In the genomic region with DNA sequence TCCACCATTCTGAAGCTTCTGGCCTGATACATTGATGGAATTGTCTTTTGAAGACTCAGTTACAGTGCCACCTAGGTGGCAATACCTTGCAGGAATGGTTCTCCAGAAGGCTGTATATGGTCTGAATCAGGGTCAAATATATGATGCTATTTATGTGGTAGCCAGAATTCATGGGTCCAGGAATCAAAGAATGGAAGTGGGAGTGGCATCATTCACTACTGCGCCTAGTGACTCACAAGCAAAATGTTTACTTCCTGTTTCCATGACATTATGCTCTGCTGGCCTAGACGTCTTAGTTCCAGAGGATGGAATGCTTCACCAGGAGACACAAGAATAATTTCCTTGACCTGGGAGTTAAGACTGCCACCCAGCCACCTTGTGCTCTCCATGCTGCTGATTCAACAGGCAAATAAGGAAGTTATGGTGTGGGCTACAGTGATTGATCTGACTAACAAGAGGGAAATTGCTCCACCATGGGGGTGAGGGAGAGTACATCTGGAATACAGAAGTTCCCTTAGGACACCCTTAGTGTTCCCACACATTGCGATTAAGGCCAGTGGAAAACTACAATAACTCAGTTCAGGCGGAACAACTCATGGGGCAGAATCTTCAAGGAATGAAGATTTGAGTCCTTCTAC, we compare ENCODE assay signal across 10 cellular contexts.
DNase-seq lines count a peak whose midpoint lies in the region; ATAC-seq and TF ChIP-seq lines count a peak whose summit lies in the region.
"Had no signal": no experiment of that assay in that cellular context is flagged by ENCODE, and none has a peak within 500 bp of the region (broad histone marks: within the 10 kb centered on the region; RNA-seq: fewer than 3 reads in every experiment).

No MANE protein-coding gene starts in this region.

- no peaks in the 10 kb centered on the region for H3K4me1 ChIP-seq in GM23338 (ENCODE audit: insufficient read depth)
- no peaks in the 10 kb centered on the region for H3K4me1 ChIP-seq in gastroesophageal sphincter

- peaks cover 5% of the 10 kb centered on the region; the same call in 2 of the 3 replicates for H3K9me3 Mint-ChIP-seq in GM23338

- H3K79me2 ChIP-seq in GM23338 (replicated peaks; ENCODE audit: insufficient read depth), result no peaks in the 10 kb centered on the region

- no peaks in the 10 kb centered on the region for H3K27me3 Mint-ChIP-seq in GM23338 (ENCODE audit: insufficient read depth, low read depth, poor library complexity)

- H3K27ac Mint-ChIP-seq in GM23338, result no peak overlapping the region

- no peak overlapping the region for H3K4me3 Mint-ChIP-seq in GM23338

- no peaks in the 10 kb centered on the region for H4K20me1 ChIP-seq in GM23338 (replicated peaks; ENCODE audit: insufficient read depth)

- H3K4me2 ChIP-seq in GM23338, result no peak overlapping the region

- no peaks in the 10 kb centered on the region for H3K36me3 Mint-ChIP-seq in GM23338 (ENCODE audit: low read depth)

- WGBS in gastroesophageal sphincter (ENCODE audit: low coverage in 1 of 2), 2 donors, result 57 to 69% methylated on average over 2 to 4 of the region's 4 CpGs

- peaks cover 4% of the 10 kb centered on the region; the same call in 1 of the 2 replicates for H3K9me2 ChIP-seq in GM23338 (ENCODE audit: insufficient read depth)

- no peak overlapping the region for H3K27ac ChIP-seq in GM23338 (ENCODE audit: low read depth)
- peak overlapping the region in 1 of 4 donors; percentile 21 for H3K27ac ChIP-seq in gastroesophageal sphincter

- no peaks in the 10 kb centered on the region for H3F3A ChIP-seq in GM23338 (replicated peaks; ENCODE audit: low read depth)

- H3K4me3 ChIP-seq in GM23338 (no peak overlapping the region), gastroesophageal sphincter (no peak overlapping the region)

- TF ChIP-seq EP300 in gastroesophageal sphincter (IDR thresholded peaks at IDR 0.05), result no peak

- TF ChIP-seq CTCF in GM23338 (conservative IDR thresholded peaks at IDR 0.05; ENCODE audit: low read depth in 2 of 2) (peak; percentile 30 to 37; a peak in 3 of 4 replicates), gastroesophageal sphincter (IDR thresholded peaks at IDR 0.05) (no peak)

- DNase-seq in AG08395 (ENCODE audit: low spot score) (peak; percentile 37), GM23338 (ENCODE audit: low spot score) (no peak), SW 1271 (lab: John Stamatoyannopoulos, UW) (peak; percentile 89 to 97), cortex of kidney (lab: John Stamatoyannopoulos, UW) (no peak), Ammon's horn (ENCODE audit: low spot score) (no peak)
- DNase-seq: amygdala, MM.1S had no signal

- no peaks in the 10 kb centered on the region for H3K36me3 ChIP-seq in GM23338 (ENCODE audit: insufficient read depth)
- no peaks in the 10 kb centered on the region for H3K36me3 ChIP-seq in gastroesophageal sphincter

- H3K27me3 ChIP-seq in GM23338 (ENCODE audit: insufficient read depth), result no peaks in the 10 kb centered on the region
- no peaks in the 10 kb centered on the region for H3K27me3 ChIP-seq in gastroesophageal sphincter

- ATAC-seq in GM23338, result no peak
- ATAC-seq in gastroesophageal sphincter, result peak; percentile 57
- no peak for ATAC-seq in HG03520 (IDR thresholded peaks at IDR 0.05; ENCODE audit: unreplicated experiment)
- ATAC-seq in GM21737 (IDR thresholded peaks at IDR 0.05; ENCODE audit: unreplicated experiment), result no peak

- no peak overlapping the region for H2AFZ ChIP-seq in GM23338

- H3K4me1 Mint-ChIP-seq in GM23338, result peaks cover 4% of the 10 kb centered on the region

- no peak for TF ChIP-seq POLR2A in gastroesophageal sphincter (IDR thresholded peaks at IDR 0.05)

- H3K9me3 ChIP-seq in gastroesophageal sphincter, result no peaks in the 10 kb centered on the region

TF ChIP-seq in GM23338, 12 proteins besides CTCF, POLR2A, EP300 and RAD21 (continues in another document):
- no peak for TF ChIP-seq JUNB (IDR thresholded peaks at IDR 0.05; ENCODE audit: unreplicated experiment)
- no peak for TF ChIP-seq STAT1 (IDR thresholded peaks at IDR 0.05; ENCODE audit: unreplicated experiment)
- TF ChIP-seq, protein P1, sequence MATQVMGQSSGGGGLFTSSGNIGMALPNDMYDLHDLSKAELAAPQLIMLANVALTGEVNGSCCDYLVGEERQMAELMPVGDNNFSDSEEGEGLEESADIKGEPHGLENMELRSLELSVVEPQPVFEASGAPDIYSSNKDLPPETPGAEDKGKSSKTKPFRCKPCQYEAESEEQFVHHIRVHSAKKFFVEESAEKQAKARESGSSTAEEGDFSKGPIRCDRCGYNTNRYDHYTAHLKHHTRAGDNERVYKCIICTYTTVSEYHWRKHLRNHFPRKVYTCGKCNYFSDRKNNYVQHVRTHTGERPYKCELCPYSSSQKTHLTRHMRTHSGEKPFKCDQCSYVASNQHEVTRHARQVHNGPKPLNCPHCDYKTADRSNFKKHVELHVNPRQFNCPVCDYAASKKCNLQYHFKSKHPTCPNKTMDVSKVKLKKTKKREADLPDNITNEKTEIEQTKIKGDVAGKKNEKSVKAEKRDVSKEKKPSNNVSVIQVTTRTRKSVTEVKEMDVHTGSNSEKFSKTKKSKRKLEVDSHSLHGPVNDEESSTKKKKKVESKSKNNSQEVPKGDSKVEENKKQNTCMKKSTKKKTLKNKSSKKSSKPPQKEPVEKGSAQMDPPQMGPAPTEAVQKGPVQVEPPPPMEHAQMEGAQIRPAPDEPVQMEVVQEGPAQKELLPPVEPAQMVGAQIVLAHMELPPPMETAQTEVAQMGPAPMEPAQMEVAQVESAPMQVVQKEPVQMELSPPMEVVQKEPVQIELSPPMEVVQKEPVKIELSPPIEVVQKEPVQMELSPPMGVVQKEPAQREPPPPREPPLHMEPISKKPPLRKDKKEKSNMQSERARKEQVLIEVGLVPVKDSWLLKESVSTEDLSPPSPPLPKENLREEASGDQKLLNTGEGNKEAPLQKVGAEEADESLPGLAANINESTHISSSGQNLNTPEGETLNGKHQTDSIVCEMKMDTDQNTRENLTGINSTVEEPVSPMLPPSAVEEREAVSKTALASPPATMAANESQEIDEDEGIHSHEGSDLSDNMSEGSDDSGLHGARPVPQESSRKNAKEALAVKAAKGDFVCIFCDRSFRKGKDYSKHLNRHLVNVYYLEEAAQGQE (IDR thresholded peaks at IDR 0.05; ENCODE audit: unreplicated experiment), result no peak
- TF ChIP-seq NANOG (IDR thresholded peaks at IDR 0.05; ENCODE audit: borderline replicate concordance), result no peak
- no peak for TF ChIP-seq ETS1 (IDR thresholded peaks at IDR 0.05)
- TF ChIP-seq EZH2phosphoT487 (IDR thresholded peaks at IDR 0.05; ENCODE audit: unreplicated experiment), result no peak
- TF ChIP-seq ZNF114 (CRISPR knock-in tag; IDR thresholded peaks at IDR 0.05), result no peak
- TF ChIP-seq ZNF331 (CRISPR knock-in tag; IDR thresholded peaks at IDR 0.05; ENCODE audit: low read depth), result no peak

Comparison
In these comparisons a context has a peak if more than half of its experiments do, and no peak if none do; other contexts are left out.
1. DNase-seq: peak in AG08395 (single experiment) and SW 1271 (2 of 2); none in GM23338 (single experiment), cortex of kidney (single experiment) and Ammon's horn (single experiment).
2. CTCF ChIP-seq: peak in GM23338 (2 of 2); none in gastroesophageal sphincter (0 of 4).